14 cellular contexts compared by ENCODE assay signal in genomic region chr7:44222074-44222473, GRCh38.
"Had no signal": no experiment of that assay in that cellular context is flagged by ENCODE, and none has a peak within 500 bp of the region (broad histone marks: within the 10 kb centered on the region; RNA-seq: fewer than 3 reads in every experiment).

No MANE protein-coding gene starts in this region.

- H3K4me3 Mint-ChIP-seq: stimulated activated naive CD8-positive, alpha-beta T cell treated with anti-CD3 and anti-CD28 coated beads, Interleukin-15, amount 100 ng/mL, for 72 hours; type B pancreatic cell had no signal

- DNase-seq: activated naive CD4-positive, alpha-beta T cell treated with Interleukin-2 at 50 U/mL for 16 hours; anterior cingulate cortex; brain microvascular endothelial cell; effector memory CD4-positive, alpha-beta T cell; left colon; midbrain; stimulated activated CD4-positive, alpha-beta T cell treated with anti-CD3 and anti-CD28 coated beads, Interleukin-1b, Interleukin-23, amount 100 ng/mL, for 48 hours; stimulated activated naive CD8-positive, alpha-beta T cell treated with anti-CD3 and anti-CD28 coated beads, Interleukin-15, amount 100 ng/mL, for 72 hours had no signal

- H3K36me3 ChIP-seq: brain microvascular endothelial cell had no signal

- H3K27ac Mint-ChIP-seq: type B pancreatic cell had no signal

- H3K4me1 ChIP-seq: heart right ventricle had no signal

- H3K36me3 Mint-ChIP-seq: type B pancreatic cell had no signal

- H3K4me3 ChIP-seq: heart right ventricle had no signal

- H3K27ac ChIP-seq: brain microvascular endothelial cell, epithelial cell of prostate, heart right ventricle had no signal

- ATAC-seq: activated CD4-positive, CD25-positive, alpha-beta regulatory T cell treated with anti-CD3 and anti-CD28 coated beads, Interleukin-2, amount 50 U/mL, for 24 hours; heart right ventricle; left colon; sciatic nerve; stimulated activated naive CD8-positive, alpha-beta T cell treated with anti-CD3 and anti-CD28 coated beads, Interleukin-15, amount 100 ng/mL, for 72 hours had no signal

- H3K9me3 Mint-ChIP-seq: stimulated activated naive CD8-positive, alpha-beta T cell treated with anti-CD3 and anti-CD28 coated beads, Interleukin-15, amount 100 ng/mL, for 72 hours; type B pancreatic cell had no signal

- H3K9me3 ChIP-seq: heart right ventricle had no signal

- FAIRE-seq: frontal cortex had no signal
